Comparison of ENCODE assay signal across 23 cellular contexts in the genomic region with DNA sequence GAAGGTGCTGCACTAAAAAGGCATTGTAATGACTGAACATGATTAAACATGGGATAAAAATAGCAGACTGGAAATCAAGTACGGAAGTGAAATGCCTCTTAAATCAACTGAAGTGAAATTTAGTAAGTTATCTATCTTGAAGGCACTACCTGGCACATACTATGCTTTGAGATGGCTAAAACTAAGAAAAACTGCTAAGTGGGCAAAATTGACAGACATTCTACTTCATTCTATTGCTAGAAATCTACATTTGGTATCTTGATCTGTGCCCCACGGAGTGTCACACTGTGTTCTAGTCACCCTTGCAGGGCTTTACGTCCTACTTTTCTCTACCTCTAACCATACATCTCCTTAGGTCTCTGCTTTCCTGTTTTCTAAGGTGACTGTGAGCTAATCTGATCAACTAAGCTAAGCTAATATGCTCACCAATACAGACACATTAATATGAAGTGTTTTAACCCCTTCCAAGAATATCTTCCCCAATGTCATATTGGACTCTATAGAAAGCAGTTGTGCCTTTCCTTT. TPM values are rescaled to one million over a fixed set of nuclear protein-coding genes. Genes with fewer than 3 reads are reported as not detected.
DNase-seq lines count a peak whose midpoint lies in the region; ATAC-seq and TF ChIP-seq lines count a peak whose summit lies in the region.
"Had no signal": no experiment of that assay in that cellular context is flagged by ENCODE, and none has a peak within 500 bp of the region (broad histone marks: within the 10 kb centered on the region; RNA-seq: fewer than 3 reads in every experiment).

No MANE protein-coding gene starts in this region.

- H3F3A ChIP-seq in SK-N-SH (replicated peaks; ENCODE audit: insufficient read depth) = no peaks in the 10 kb centered on the region

- 81% methylated on average over 3 of the region's 3 CpGs for WGBS in SK-N-SH (ENCODE audit: low lambda C conversion rate)

- no peaks in the 10 kb centered on the region for H3K27me3 ChIP-seq in SK-N-SH (ENCODE audit: insufficient read depth)
- H3K27me3 ChIP-seq in WERI-Rb-1 (ENCODE audit: insufficient read depth, low read depth, severe bottlenecking) = no peaks in the 10 kb centered on the region
- H3K27me3 ChIP-seq in left lung = no peaks in the 10 kb centered on the region
- H3K27me3 ChIP-seq: BLaER1, Peyer's patch had no signal

- H3K9me2 ChIP-seq in SK-N-SH = no peaks in the 10 kb centered on the region

- POLR2A ChIA-PET in SK-N-SH (lab: Yijun Ruan, JAX) = no interaction called here

- H3K4me2 ChIP-seq in SK-N-SH = no peak overlapping the region
- H3K4me2 ChIP-seq: BLaER1 had no signal

- H3K4me3 ChIP-seq in SK-N-SH (ENCODE audit: low read depth in 2 of 2, low read length in 1 of 2) = no peak overlapping the region
- peak overlapping the region; percentile 20 for H3K4me3 ChIP-seq in WERI-Rb-1 (ENCODE audit: low read depth, low read length)
- H3K4me3 ChIP-seq in left lung = no peak overlapping the region
- H3K4me3 ChIP-seq: BLaER1, Peyer's patch had no signal

- no peak overlapping the region for H2AFZ ChIP-seq in SK-N-SH (ENCODE audit: low read depth)

- H3K9me3 ChIP-seq in SK-N-SH (no peaks in the 10 kb centered on the region), WERI-Rb-1 (ENCODE audit: severe bottlenecking) (no peaks in the 10 kb centered on the region), left lung (no peaks in the 10 kb centered on the region)
- H3K9me3 ChIP-seq: BLaER1, Peyer's patch had no signal

- ATAC-seq in SK-N-SH treated with all-trans-retinoic acid at 6 μM for 48 hours (no peak), GM21723 (IDR thresholded peaks at IDR 0.05; ENCODE audit: unreplicated experiment) (peak; percentile 54), left lung (no peak)

- H3K27ac ChIP-seq in SK-N-SH (ENCODE audit: low read depth in 2 of 2, low read length in 1 of 2) (no peak overlapping the region), WERI-Rb-1 (peak overlapping the region; percentile 64), left lung (no peak overlapping the region)
- H3K27ac ChIP-seq: BLaER1, Peyer's patch had no signal

- no peak for TF ChIP-seq EP300 in SK-N-SH (IDR thresholded peaks at IDR 0.05; ENCODE audit: borderline replicate concordance in 1 of 2, low read depth in 1 of 2, low read length in 1 of 2)

- DNase-seq in SK-N-SH (no peak), NCI-H82 (lab: John Stamatoyannopoulos, UW) (peak; percentile 92), WERI-Rb-1 (peak; percentile 30), left lung (no peak), NCI-H146 (lab: John Stamatoyannopoulos, UW) (no peak)
- no peak for DNase-seq in activated naive CD4-positive, alpha-beta T cell (lab: John Stamatoyannopoulos, UW)
- DNase-seq: CD4-positive, alpha-beta memory T cell; DMS79 treated with DMSO at 0.1 percent for 48 hours; Karpas-422; NCI-H1105; NCI-H1694; NCI-H2081 treated with DMSO at 0.1 percent for 48 hours; NCI-H748 treated with DMSO at 0.1 percent for 48 hours; Peyer's patch; T-helper 9 cell had no signal

- intact Hi-C loops in left lung (cut with DNase I) = no loop called here

- H3K4me1 ChIP-seq in SK-N-SH (ENCODE audit: control insufficient read depth in 1 of 2, insufficient read depth in 2 of 2, low read depth in 1 of 2, low read length in 1 of 2) (peaks cover 0 to 4% of the 10 kb centered on the region in 2 experiments; a peak in 2 of 4 replicates), left lung (no peaks in the 10 kb centered on the region)
- H3K4me1 ChIP-seq: BLaER1, Peyer's patch had no signal

- H3K36me3 ChIP-seq in SK-N-SH (replicated peaks in 1 of 2; ENCODE audit: control insufficient read depth in 1 of 2, insufficient read depth in 2 of 2, low read length in 1 of 2) = no peaks in the 10 kb centered on the region
- no peaks in the 10 kb centered on the region for H3K36me3 ChIP-seq in WERI-Rb-1
- H3K36me3 ChIP-seq in left lung = no peaks in the 10 kb centered on the region
- H3K36me3 ChIP-seq: BLaER1, Peyer's patch had no signal

- no peak for TF ChIP-seq RAD21 in SK-N-SH (IDR thresholded peaks at IDR 0.05; ENCODE audit: low read length)

- H3K9ac ChIP-seq in SK-N-SH = no peak overlapping the region
- H3K9ac ChIP-seq: BLaER1 had no signal

- no peaks in the 10 kb centered on the region for H3K79me2 ChIP-seq in SK-N-SH (ENCODE audit: insufficient read depth)

- no peaks in the 10 kb centered on the region for H4K20me1 ChIP-seq in SK-N-SH (ENCODE audit: insufficient read depth)
- H4K20me1 ChIP-seq: BLaER1 had no signal

- CTCF ChIA-PET in SK-N-SH (lab: Yijun Ruan, JAX) = no interaction called here

- TF ChIP-seq CTCF in SK-N-SH (IDR thresholded peaks at IDR 0.05) (no peak), WERI-Rb-1 (IDR thresholded peaks at IDR 0.05; ENCODE audit: low read depth, low read length) (no peak), left lung (IDR thresholded peaks at IDR 0.05) (no peak)

TF ChIP-seq in SK-N-SH treated with all-trans-retinoic acid at 6 μM for 48 hours, 23 proteins besides CTCF, POLR2A, EP300 and RAD21:
- TF ChIP-seq TOX (CRISPR knock-in tag; IDR thresholded peaks at IDR 0.05; ENCODE audit: borderline replicate concordance) (0 out of 2 replicates have a peak, but pooled peaks have one; percentile 9), ZC3H10 (CRISPR knock-in tag; IDR thresholded peaks at IDR 0.05) (no peak), ISL1 (CRISPR knock-in tag; IDR thresholded peaks at IDR 0.05) (no peak), ZFP30 (CRISPR knock-in tag; IDR thresholded peaks at IDR 0.05) (no peak)

TF ChIP-seq in SK-N-SH, 30 proteins besides CTCF, POLR2A, EP300 and RAD21:
- TF ChIP-seq CHD2 (IDR thresholded peaks at IDR 0.05; ENCODE audit: low read length, partially characterized antibody) = no peak

RNA-seq across cellular contexts. Expression of a gene that starts 4.1 kb away (rescaled TPM):
- polyA plus RNA-seq in SK-N-SH (2012; rRNA removed) = not detected in 2 replicates
- 0.09 and 0.13 TPM in 2 replicates for polyA plus RNA-seq in SK-N-SH (2012; cell fraction: cytosol; rRNA removed)
- polyA plus RNA-seq in SK-N-SH (2012; cell fraction: nucleus; rRNA removed) = not detected in 2 replicates
- total RNA-seq in left lung = not detected
- total RNA-seq: A172; CD4-positive, alpha-beta memory T cell; H1; MCF 10A; NCI-H460; Peyer's patch; SK-MEL-5 had no signal
- polyA plus RNA-seq: CD4-positive, alpha-beta memory T cell; H1 had no signal

Comparison
In these comparisons a context has a peak if more than half of its experiments do, and no peak if none do; other contexts are left out.
1. DNase-seq: peak in NCI-H82 (single experiment) and WERI-Rb-1 (single experiment); none in SK-N-SH (single experiment), left lung (0 of 2), NCI-H146 (single experiment) and activated naive CD4-positive, alpha-beta T cell (0 of 4).